19 cellular contexts compared by ENCODE assay signal in genomic region chr19:30757836-30758617, GRCh38.
A peak's percentile ranks its signal among the peaks of the same experiment; 100 is the strongest.
DNase-seq lines count a peak whose midpoint lies in the region; ATAC-seq, FAIRE-seq and TF ChIP-seq lines count a peak whose summit lies in the region.
"Had no signal": no experiment of that assay in that cellular context is flagged by ENCODE, and none has a peak within 500 bp of the region (broad histone marks: within the 10 kb centered on the region; RNA-seq: fewer than 3 reads in every experiment).

No MANE protein-coding gene starts in this region.

- peaks cover 0 to 8% (median 0%) of the 10 kb centered on the region in 4 donors for H3K4me1 ChIP-seq in liver (ENCODE audit: control insufficient read depth in 4 of 4, insufficient read depth in 4 of 4, low read length in 3 of 4)
- no peaks in the 10 kb centered on the region for H3K4me1 ChIP-seq in HepG2 (ENCODE audit: insufficient read depth, low read length)

- no peaks in the 10 kb centered on the region for H3K27me3 Mint-ChIP-seq in T-helper 2 cell treated with Interferon-gamma antibody and Interleukin-4, amounts not matched to agents 5 μg/mL and 100 μg/mL, for 36 hours (ENCODE audit: low read depth)

- no peaks in the 10 kb centered on the region for H4K20me1 ChIP-seq in HepG2 (ENCODE audit: insufficient read depth, low read length)
- H4K20me1 ChIP-seq: BLaER1 had no signal

- DNase-seq in HepG2 (ENCODE audit: low spot score) (no peak), left lobe of liver (ENCODE audit: low spot score) (peak; percentile 58), mucosa of gallbladder (ENCODE audit: low spot score) (peak; percentile 9), NCI-H82 (lab: John Stamatoyannopoulos, UW) (no peak)
- DNase-seq in T-helper 2 cell treated with Interferon-gamma antibody and Interleukin-4, amounts not matched to agents 5 μg/mL and 100 μg/mL, for 36 hours (ENCODE audit: low spot score): no peak
- DNase-seq: 8988T; CD4-positive, alpha-beta memory T cell; DMS53; DND-41; EL; HCEC 1CT had no signal

- H3K79me2 ChIP-seq in HepG2 (ENCODE audit: insufficient read depth, low read length): no peaks in the 10 kb centered on the region

- WGBS in liver: 69% methylated on average over 5 of the region's 5 CpGs
- under 1% methylated on average over 3 of the region's 5 CpGs for WGBS in HepG2 (ENCODE audit: low lambda C conversion rate)

- no peak for TF ChIP-seq EP300 in HepG2 (IDR thresholded peaks at IDR 0.05; ENCODE audit: low read depth in 2 of 2, low read length in 2 of 2)
- TF ChIP-seq EP300 in HepG2 (CRISPR knock-in tag; IDR thresholded peaks at IDR 0.05; ENCODE audit: borderline replicate concordance): no peak

- no peak overlapping the region for H3K4me2 ChIP-seq in HepG2 (ENCODE audit: low read depth, low read length)
- H3K4me2 ChIP-seq: BLaER1, GM23338 had no signal

- no peaks in the 10 kb centered on the region for H3K4me1 Mint-ChIP-seq in T-helper 2 cell treated with Interferon-gamma antibody and Interleukin-4, amounts not matched to agents 5 μg/mL and 100 μg/mL, for 36 hours (ENCODE audit: low read depth)
- H3K4me1 Mint-ChIP-seq: CD14-positive monocyte; CD4-positive, alpha-beta memory T cell; GM23338 had no signal

- POLR2A ChIA-PET in HepG2 (lab: Yijun Ruan, JAX): no interaction called here

- H3K4me3 ChIP-seq in liver (ENCODE audit: low read depth in 1 of 3, low read length in 3 of 3) (no peak overlapping the region), HepG2 (replicated peaks in 1 of 3; ENCODE audit: insufficient read depth in 1 of 3, low read depth in 2 of 3, low read length in 3 of 3) (no peak overlapping the region)
- H3K4me3 ChIP-seq: BLaER1, GM23338 had no signal

- no peaks in the 10 kb centered on the region for H3K9me3 ChIP-seq in liver (ENCODE audit: control insufficient read depth in 4 of 4, low read length in 3 of 4)
- no peaks in the 10 kb centered on the region; the same call in none of the 2 replicates for H3K9me3 ChIP-seq in HepG2 (ENCODE audit: low read length)
- H3K9me3 ChIP-seq: BLaER1 had no signal

- CTCF ChIA-PET in HepG2 (lab: Yijun Ruan, JAX; ENCODE audit: low intra/inter-chr PET ratio, low total read pairs): no interaction called here

- H3K27ac Mint-ChIP-seq in T-helper 2 cell treated with Interferon-gamma antibody and Interleukin-4, amounts not matched to agents 5 μg/mL and 100 μg/mL, for 36 hours: no peak overlapping the region
- H3K27ac Mint-ChIP-seq: CD14-positive monocyte; CD4-positive, alpha-beta memory T cell; GM23338 had no signal

- H3K27me3 ChIP-seq in liver (ENCODE audit: control insufficient read depth in 4 of 4, insufficient read depth in 4 of 4, low read length in 3 of 4) (peaks cover 0 to 3% (median 0%) of the 10 kb centered on the region in 4 donors), HepG2 (ENCODE audit: control insufficient read depth in 1 of 2, insufficient read depth in 2 of 2, low read length in 2 of 2) (no peaks in the 10 kb centered on the region)
- H3K27me3 ChIP-seq: BLaER1 had no signal

- H2AFZ ChIP-seq in HepG2 (ENCODE audit: low read length): no peak overlapping the region
- H2AFZ ChIP-seq: GM23338 had no signal

- no peaks in the 10 kb centered on the region for H3K36me3 Mint-ChIP-seq in T-helper 2 cell treated with Interferon-gamma antibody and Interleukin-4, amounts not matched to agents 5 μg/mL and 100 μg/mL, for 36 hours (ENCODE audit: low read depth)
- H3K36me3 Mint-ChIP-seq: CD14-positive monocyte; CD4-positive, alpha-beta memory T cell had no signal

- in situ Hi-C loops in HepG2 (cut with HindIII; ENCODE audit: extremely low pct_ligation_motif_present, low pct_unique_long_range_greater_than_20kb): no loop called here

- H3K27ac ChIP-seq in liver (ENCODE audit: low read depth in 1 of 2, low read length in 2 of 2) (no peak overlapping the region), HepG2 (ENCODE audit: extremely low read length, insufficient read depth, low read length) (no peak overlapping the region)
- H3K27ac ChIP-seq: BLaER1 had no signal

- no peaks in the 10 kb centered on the region for H3K9me3 Mint-ChIP-seq in T-helper 2 cell treated with Interferon-gamma antibody and Interleukin-4, amounts not matched to agents 5 μg/mL and 100 μg/mL, for 36 hours
- H3K9me3 Mint-ChIP-seq: GM23338 had no signal

- H3K36me3 ChIP-seq in liver (ENCODE audit: control insufficient read depth in 4 of 4, insufficient read depth in 3 of 4, low read depth in 1 of 4, low read length in 3 of 4): no peaks in the 10 kb centered on the region
- H3K36me3 ChIP-seq in HepG2 (replicated peaks in 1 of 2; ENCODE audit: control insufficient read depth in 1 of 2, insufficient read depth in 2 of 2, low read length in 2 of 2): no peaks in the 10 kb centered on the region
- H3K36me3 ChIP-seq: BLaER1 had no signal

- no peak overlapping the region for H3K9ac ChIP-seq in liver (ENCODE audit: low read depth in 1 of 2, low read length in 2 of 2)
- no peak overlapping the region for H3K9ac ChIP-seq in HepG2 (ENCODE audit: insufficient read depth, low read depth, low read length)
- H3K9ac ChIP-seq: BLaER1 had no signal

- FAIRE-seq in HepG2 (lab: Jason Lieb, UNC): no peak
- FAIRE-seq: G401.6, GM12891, H54 had no signal

- ATAC-seq in HepG2 (no peak), left lobe of liver (peak; percentile 81), GM21390 (IDR thresholded peaks at IDR 0.05; ENCODE audit: unreplicated experiment) (no peak)
- ATAC-seq: GM23338 had no signal

- H3K4me3 Mint-ChIP-seq in T-helper 2 cell treated with Interferon-gamma antibody and Interleukin-4, amounts not matched to agents 5 μg/mL and 100 μg/mL, for 36 hours: no peak overlapping the region
- H3K4me3 Mint-ChIP-seq: CD14-positive monocyte, GM23338 had no signal

- no TSS peak for BruUV-seq in HepG2 (replicated peaks; lab: Mats Ljungman, UMichigan)

- TF ChIP-seq RAD21 in liver (IDR thresholded peaks at IDR 0.05) (no peak), HepG2 (CRISPR knock-in tag; IDR thresholded peaks at IDR 0.05) (no peak)

- intact Hi-C loops in HepG2 (cut with micrococcal nuclease; ENCODE audit: unreplicated experiment): no loop called here

- TF ChIP-seq CTCF in liver (IDR thresholded peaks at IDR 0.05; ENCODE audit: low read depth, low read length, missing input control) (no peak), HepG2 (CRISPR knock-in tag; IDR thresholded peaks at IDR 0.05) (no peak)

- TF ChIP-seq POLR2A in HepG2 (IDR thresholded peaks at IDR 0.05; ENCODE audit: insufficient read depth in 1 of 2, low read depth in 2 of 2, low read length in 2 of 2): no peak

TF ChIP-seq in liver, 16 proteins besides CTCF, POLR2A, EP300 and RAD21:
- TF ChIP-seq, protein P1, sequence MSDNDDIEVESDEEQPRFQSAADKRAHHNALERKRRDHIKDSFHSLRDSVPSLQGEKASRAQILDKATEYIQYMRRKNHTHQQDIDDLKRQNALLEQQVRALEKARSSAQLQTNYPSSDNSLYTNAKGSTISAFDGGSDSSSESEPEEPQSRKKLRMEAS (IDR thresholded peaks at IDR 0.05): no peak
- no peak for TF ChIP-seq RXRA (IDR thresholded peaks at IDR 0.05)
- TF ChIP-seq HNF4A (conservative IDR thresholded peaks at IDR 0.05): peak; percentile 76 to 86

TF ChIP-seq in HepG2, 621 proteins besides CTCF, POLR2A, EP300 and RAD21 (continues in another document):
- TF ChIP-seq, protein P2, sequence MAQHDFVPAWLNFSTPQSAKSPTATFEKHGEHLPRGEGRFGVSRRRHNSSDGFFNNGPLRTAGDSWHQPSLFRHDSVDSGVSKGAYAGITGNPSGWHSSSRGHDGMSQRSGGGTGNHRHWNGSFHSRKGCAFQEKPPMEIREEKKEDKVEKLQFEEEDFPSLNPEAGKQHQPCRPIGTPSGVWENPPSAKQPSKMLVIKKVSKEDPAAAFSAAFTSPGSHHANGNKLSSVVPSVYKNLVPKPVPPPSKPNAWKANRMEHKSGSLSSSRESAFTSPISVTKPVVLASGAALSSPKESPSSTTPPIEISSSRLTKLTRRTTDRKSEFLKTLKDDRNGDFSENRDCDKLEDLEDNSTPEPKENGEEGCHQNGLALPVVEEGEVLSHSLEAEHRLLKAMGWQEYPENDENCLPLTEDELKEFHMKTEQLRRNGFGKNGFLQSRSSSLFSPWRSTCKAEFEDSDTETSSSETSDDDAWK (CRISPR knock-in tag; IDR thresholded peaks at IDR 0.05): no peak
- TF ChIP-seq RBAK (CRISPR knock-in tag; IDR thresholded peaks at IDR 0.05) (no peak), ZKSCAN8 (CRISPR knock-in tag; IDR thresholded peaks at IDR 0.05; ENCODE audit: borderline replicate concordance) (no peak), SP2 (CRISPR knock-in tag; IDR thresholded peaks at IDR 0.05) (no peak), U2AF2 (IDR thresholded peaks at IDR 0.05; ENCODE audit: low read depth, low read length) (no peak), ZKSCAN1 (IDR thresholded peaks at IDR 0.05; ENCODE audit: low read length) (no peak), TFDP2 (CRISPR knock-in tag; IDR thresholded peaks at IDR 0.05) (no peak), RBM39 (IDR thresholded peaks at IDR 0.05; ENCODE audit: low read depth, low read length, poor library complexity, severe bottlenecking) (no peak), SIX4 (CRISPR knock-in tag; IDR thresholded peaks at IDR 0.05) (no peak), EED (CRISPR knock-in tag; IDR thresholded peaks at IDR 0.05) (no peak), ZBTB20 (CRISPR knock-in tag; IDR thresholded peaks at IDR 0.05; ENCODE audit: borderline replicate concordance, low read depth) (no peak)

Comparison
In these comparisons a context has a peak if more than half of its experiments do, and no peak if none do; other contexts are left out.
1. DNase-seq: peak in left lobe of liver (single experiment) and mucosa of gallbladder (single experiment); none in HepG2 (single experiment), NCI-H82 (single experiment) and T-helper 2 cell treated with Interferon-gamma antibody and Interleukin-4, amounts not matched to agents 5 μg/mL and 100 μg/mL, for 36 hours (single experiment).